Comparison of ENCODE assay signal across 7 cellular contexts in the genomic region with DNA sequence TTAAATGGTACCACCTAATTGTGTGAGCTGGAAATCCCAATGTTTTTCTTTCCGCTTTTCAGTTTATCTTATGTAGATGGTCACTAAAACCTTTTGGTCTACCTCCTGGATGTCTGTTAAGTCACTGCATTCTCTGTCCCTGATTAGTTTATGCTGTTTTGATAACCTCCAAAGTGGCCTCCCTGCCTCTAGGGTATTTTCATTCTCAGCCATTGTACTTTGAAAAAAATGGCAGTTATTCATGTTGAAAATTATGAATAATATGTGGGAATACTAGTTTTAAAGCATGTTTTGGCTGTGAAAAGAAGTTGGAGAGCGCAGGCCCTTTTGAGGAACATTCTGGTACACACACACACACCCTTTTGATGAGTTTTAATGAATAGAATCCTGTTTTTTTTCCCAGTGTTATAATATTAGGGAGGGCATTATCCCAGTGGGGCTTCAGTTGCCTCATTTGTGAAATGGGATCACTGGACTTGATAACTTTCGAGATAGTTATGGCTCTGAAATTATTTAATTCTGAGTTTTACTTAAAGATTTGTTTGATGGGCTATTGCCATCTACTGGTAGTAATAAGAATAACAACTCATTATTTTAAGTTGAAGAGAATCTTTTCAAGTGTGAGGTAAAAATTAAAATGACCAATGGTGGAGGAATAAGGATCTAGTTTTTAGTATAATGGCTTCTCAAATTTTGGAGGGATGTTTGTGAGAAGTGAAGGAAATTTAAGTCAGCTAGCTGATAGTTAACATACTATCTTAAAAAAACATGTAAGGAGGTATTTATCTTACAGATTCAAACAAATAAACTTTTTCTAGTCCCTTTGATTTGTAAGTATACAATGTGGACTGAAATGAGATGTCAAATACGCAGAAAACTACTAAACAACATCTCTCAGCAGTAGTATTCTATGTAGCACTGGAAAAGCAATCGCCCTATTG. TPM values are rescaled to one million over a fixed set of nuclear protein-coding genes. Genes with fewer than 3 reads are reported as not detected.
DNase-seq lines count a peak whose midpoint lies in the region; FAIRE-seq and TF ChIP-seq lines count a peak whose summit lies in the region.

No MANE protein-coding gene starts in this region.

- intact Hi-C loops in activated CD4-positive, alpha-beta memory T cell treated with anti-CD3 and anti-CD28 coated beads for 36 hours (cut with micrococcal nuclease) = loop anchor here (1.0 to 5.0 kb wide), 6 partner anchors 60 to 1701 kb away; partner anchors contain the start of gene ZC3H12C

- no peak overlapping the region for H3K4me3 ChIP-seq in LNCaP clone FGC (ENCODE audit: low read depth, low read length)
- no peak overlapping the region for H3K4me3 ChIP-seq in WI38 (ENCODE audit: low read depth, low read length)
- no peak overlapping the region for H3K4me3 ChIP-seq in MG63

- TF ChIP-seq CTCF in LNCaP clone FGC (IDR thresholded peaks at IDR 0.05; ENCODE audit: control insufficient read depth, extremely low read depth, insufficient read depth) (0 out of 2 replicates have a peak, but pooled peaks have one; percentile 29), WI38 (IDR thresholded peaks at IDR 0.05; ENCODE audit: low read depth, low read length) (peak; percentile 27; the same call in 1 of the 2 replicates)

- peaks cover 54% of the 10 kb centered on the region for H3K4me1 Mint-ChIP-seq in activated CD4-positive, alpha-beta memory T cell treated with anti-CD3 and anti-CD28 coated beads for 36 hours (ENCODE audit: low read depth)

- no peaks in the 10 kb centered on the region for H3K27me3 Mint-ChIP-seq in activated CD4-positive, alpha-beta memory T cell treated with anti-CD3 and anti-CD28 coated beads for 36 hours

- no peaks in the 10 kb centered on the region for H3K9me3 Mint-ChIP-seq in activated CD4-positive, alpha-beta memory T cell treated with anti-CD3 and anti-CD28 coated beads for 36 hours

- peaks cover 11% of the 10 kb centered on the region for H3K36me3 Mint-ChIP-seq in activated CD4-positive, alpha-beta memory T cell treated with anti-CD3 and anti-CD28 coated beads for 36 hours

- no peak overlapping the region for H3K4me3 Mint-ChIP-seq in activated CD4-positive, alpha-beta memory T cell treated with anti-CD3 and anti-CD28 coated beads for 36 hours

- H3K36me3 ChIP-seq in MG63 = peaks cover 6% of the 10 kb centered on the region

- POLR2A ChIA-PET in activated CD4-positive, alpha-beta memory T cell treated with anti-CD3 and anti-CD28 coated beads for 36 hours (lab: Charles Lee) = interaction anchor here (1.2 kb wide), 1 partner anchor 22 kb away, joined by 4 read pairs; no protein-coding TSS in a partner anchor

- H3K27ac Mint-ChIP-seq in activated CD4-positive, alpha-beta memory T cell treated with anti-CD3 and anti-CD28 coated beads for 36 hours = no peak overlapping the region

- peak; percentile 99 for FAIRE-seq in islet of Langerhans (lab: Jason Lieb, UNC)

- CTCF ChIA-PET in activated CD4-positive, alpha-beta memory T cell treated with anti-CD3 and anti-CD28 coated beads for 36 hours (lab: Charles Lee) = interaction anchor here (0.6 to 3.3 kb wide), 18 partner anchors 8 to 797 kb away, joined by 3 to 66 read pairs (median 6); partner anchors contain the start of gene RDX

- H3K9me3 ChIP-seq in MG63 = no peaks in the 10 kb centered on the region

- DNase-seq in ELF-1 (ENCODE audit: low read depth, low spot score) (peak; percentile 13), LNCaP clone FGC (ENCODE audit: low read depth) (no peak), ureter (ENCODE audit: low spot score) (no peak), MG63 (no peak)
- no peak for DNase-seq in activated CD4-positive, alpha-beta memory T cell treated with anti-CD3 and anti-CD28 coated beads for 36 hours

- no peaks in the 10 kb centered on the region for H3K27me3 ChIP-seq in MG63

RNA-seq across cellular contexts. Expression of gene FDX1, which starts 3.9 kb away (rescaled TPM):
- 10 to 100 TPM in 1 of 2 experiments, 1 to 10 TPM in 1; 9.8 to 11.2 TPM for total RNA-seq in activated CD4-positive, alpha-beta memory T cell treated with anti-CD3 and anti-CD28 coated beads for 36 hours
- 11.9 TPM for total RNA-seq in ureter
- total RNA-seq in MG63 (2014; rRNA removed; shearing (Covaris generic); ENCODE audit: low replicate concordance) = 19.7 and 20.3 TPM in 2 replicates
